ENCODE assay signal across 20 cellular contexts in genomic region chr22:25091449-25091848, GRCh38.
DNase-seq lines count a peak whose midpoint lies in the region; ATAC-seq, FAIRE-seq and TF ChIP-seq lines count a peak whose summit lies in the region.
"Had no signal": no experiment of that assay in that cellular context is flagged by ENCODE, and none has a peak within 500 bp of the region (broad histone marks: within the 10 kb centered on the region; RNA-seq: fewer than 3 reads in every experiment).

No MANE protein-coding gene starts in this region.

- H3F3A ChIP-seq in neural cell (ENCODE audit: insufficient read depth, low read length, poor library complexity, severe bottlenecking) = no peaks in the 10 kb centered on the region

- H2AFZ ChIP-seq in endothelial cell of umbilical vein (ENCODE audit: low read depth, low read length) = no peak overlapping the region
- H2AFZ ChIP-seq in neural cell (ENCODE audit: low read depth, low read length) = no peak overlapping the region
- H2AFZ ChIP-seq: GM23338 had no signal

- no peak for TF ChIP-seq RAD21 in neural cell (conservative IDR thresholded peaks at IDR 0.05)

- no TSS peak for BruUV-seq in endothelial cell of umbilical vein (replicated peaks; lab: Mats Ljungman, UMichigan)

- no peaks in the 10 kb centered on the region for H3K9me2 ChIP-seq in neural cell (ENCODE audit: insufficient read depth, low read length)

- CTCF ChIA-PET in endothelial cell of umbilical vein (lab: Charles Lee) = no interaction called here

- POLR2A ChIA-PET in endothelial cell of umbilical vein (lab: Charles Lee) = no interaction called here

- no peak for TF ChIP-seq EP300 in neural cell (conservative IDR thresholded peaks at IDR 0.05; ENCODE audit: poor library complexity, severe bottlenecking)

- H3K27ac ChIP-seq in endothelial cell of umbilical vein (ENCODE audit: insufficient read depth, low read depth, low read length) = peak overlapping the region; percentile 25
- H3K27ac ChIP-seq in neural cell (ENCODE audit: low read length) = peak overlapping the region; percentile 67
- H3K27ac ChIP-seq: Peyer's patch had no signal

- H3K36me3 ChIP-seq in endothelial cell of umbilical vein (ENCODE audit: control insufficient read depth in 2 of 2, extremely low read depth in 1 of 2, insufficient read depth in 2 of 2, low read length in 2 of 2) = no peaks in the 10 kb centered on the region
- H3K36me3 ChIP-seq in neural cell (ENCODE audit: insufficient read depth, low read length) = no peaks in the 10 kb centered on the region
- H3K36me3 ChIP-seq: Peyer's patch had no signal

- dilution Hi-C loops in endothelial cell of umbilical vein (cut with MboI; ENCODE audit: extremely low pct_ligation_motif_present, low sequenced_read_pairs) = no loop called here

- no peaks in the 10 kb centered on the region for H3K27me3 ChIP-seq in endothelial cell of umbilical vein (ENCODE audit: control insufficient read depth in 2 of 2, insufficient read depth in 2 of 2, low read length in 2 of 2)
- no peaks in the 10 kb centered on the region for H3K27me3 ChIP-seq in neural cell (ENCODE audit: insufficient read depth, low read depth, low read length)
- H3K27me3 ChIP-seq: Peyer's patch had no signal

- ATAC-seq in HG03378 (IDR thresholded peaks at IDR 0.05; ENCODE audit: unreplicated experiment) = no peak
- ATAC-seq in GM21390 (IDR thresholded peaks at IDR 0.05; ENCODE audit: unreplicated experiment) = no peak
- ATAC-seq: CD8-positive, alpha-beta T cell; GM23338; HepG2 had no signal

- peaks cover 37% of the 10 kb centered on the region for H3K4me1 ChIP-seq in endothelial cell of umbilical vein (ENCODE audit: control insufficient read depth, extremely low read depth, insufficient read depth, low read length)

- FAIRE-seq in endothelial cell of umbilical vein (lab: Jason Lieb, UNC) = peak; percentile 91
- FAIRE-seq: D721Med, G401.6, GM12891, HepG2 had no signal

- TF ChIP-seq POLR2A in endothelial cell of umbilical vein (IDR thresholded peaks at IDR 0.05; ENCODE audit: low read depth, low read length) = no peak

- no peaks in the 10 kb centered on the region for H3K79me2 ChIP-seq in endothelial cell of umbilical vein (ENCODE audit: control insufficient read depth, insufficient read depth, low read length)
- no peaks in the 10 kb centered on the region for H3K79me2 ChIP-seq in neural cell (replicated peaks; ENCODE audit: insufficient read depth, low read length)

- DNase-seq in Ammon's horn (ENCODE audit: low spot score) (peak; percentile 56), amniotic epithelial cell (ENCODE audit: low read depth) (peak; percentile 46), endothelial cell of umbilical vein (ENCODE audit: low read depth, low spot score) (peak; percentile 82), NCI-H128 (lab: John Stamatoyannopoulos, UW; ENCODE audit: unreplicated experiment) (no peak)
- DNase-seq: CD8-positive, alpha-beta T cell; DMS79 treated with DMSO at 0.1 percent for 48 hours; Kasumi-1; NCI-H1105 treated with DMSO at 0.1 percent for 48 hours; NCI-H1930; NCI-H510A treated with DMSO at 0.1 percent for 48 hours; Right ventricle myocardium superior had no signal

- H3K9me3 ChIP-seq in endothelial cell of umbilical vein (replicated peaks; ENCODE audit: control insufficient read depth, insufficient read depth, low read length) = no peaks in the 10 kb centered on the region
- H3K9me3 ChIP-seq in neural cell (ENCODE audit: low read length) = no peaks in the 10 kb centered on the region
- H3K9me3 ChIP-seq: Peyer's patch had no signal

- H3K4me2 ChIP-seq in endothelial cell of umbilical vein (ENCODE audit: insufficient read depth, low read length) = no peak overlapping the region
- peak overlapping the region; percentile 41 for H3K4me2 ChIP-seq in neural cell (ENCODE audit: low read length)
- H3K4me2 ChIP-seq: GM23338 had no signal

- intact Hi-C loops in endothelial cell of umbilical vein (cut with micrococcal nuclease) = loop anchor here (1.0 kb wide), 1 partner anchor 29 kb away; no protein-coding TSS in a partner anchor

- no peak for TF ChIP-seq CTCF in endothelial cell of umbilical vein (IDR thresholded peaks at IDR 0.05; ENCODE audit: extremely low read depth in 1 of 2, insufficient read depth in 1 of 2, low read depth in 1 of 2, low read length in 2 of 2)
- no peak for TF ChIP-seq CTCF in neural cell (IDR thresholded peaks at IDR 0.05; ENCODE audit: poor library complexity, severe bottlenecking)

- no peaks in the 10 kb centered on the region for H3K9me1 ChIP-seq in endothelial cell of umbilical vein (replicated peaks; ENCODE audit: control insufficient read depth, extremely low read depth, insufficient read depth, low read length)

- H3K4me3 ChIP-seq in endothelial cell of umbilical vein (replicated peaks in 1 of 3; ENCODE audit: insufficient read depth in 1 of 3, low read depth in 1 of 3, low read length in 3 of 3) = no peak overlapping the region
- peak overlapping the region; percentile 39 for H3K4me3 ChIP-seq in neural cell (ENCODE audit: low read length)
- H3K4me3 ChIP-seq: GM23338, Peyer's patch had no signal

- peak overlapping the region; percentile 23 for H3K9ac ChIP-seq in endothelial cell of umbilical vein (replicated peaks; ENCODE audit: extremely low read depth, insufficient read depth, low read length)
- peak overlapping the region; percentile 27 for H3K9ac ChIP-seq in neural cell (ENCODE audit: low read length)

- no peaks in the 10 kb centered on the region for H4K20me1 ChIP-seq in endothelial cell of umbilical vein (replicated peaks; ENCODE audit: control insufficient read depth, extremely low read depth, insufficient read depth, low read length)
- no peaks in the 10 kb centered on the region for H4K20me1 ChIP-seq in neural cell (ENCODE audit: insufficient read depth)

TF ChIP-seq in endothelial cell of umbilical vein, 7 proteins besides CTCF, POLR2A, EP300 and RAD21:
- TF ChIP-seq POLR2AphosphoS5 (IDR thresholded peaks at IDR 0.05; ENCODE audit: insufficient read depth, low read depth, low read length) = no peak
- TF ChIP-seq GATA2 (IDR thresholded peaks at IDR 0.05; ENCODE audit: insufficient read depth, insufficient read length, low read depth, low read length) = no peak
- no peak for TF ChIP-seq MYC (IDR thresholded peaks at IDR 0.05; ENCODE audit: low read depth, low read length)
- peak; percentile 66 for TF ChIP-seq JUN (IDR thresholded peaks at IDR 0.05; ENCODE audit: borderline replicate concordance, insufficient read depth, insufficient read length, low read depth)
- TF ChIP-seq MAX (IDR thresholded peaks at IDR 0.05; ENCODE audit: insufficient read depth, insufficient read length) = peak; percentile 21

TF ChIP-seq in neural cell, 6 proteins besides CTCF, POLR2A, EP300 and RAD21:
- TF ChIP-seq TAF1 (IDR thresholded peaks at IDR 0.05; ENCODE audit: low read depth) = no peak
- peak; percentile 25 for TF ChIP-seq POLR2AphosphoS5 (IDR thresholded peaks at IDR 0.05)
- TF ChIP-seq MXI1 (conservative IDR thresholded peaks at IDR 0.05; ENCODE audit: poor library complexity, severe bottlenecking) = peak; percentile 50
TF ChIP-seq in neural cell: peak in this region for 2.
